8 cellular contexts compared by ENCODE assay signal in the genomic region with DNA sequence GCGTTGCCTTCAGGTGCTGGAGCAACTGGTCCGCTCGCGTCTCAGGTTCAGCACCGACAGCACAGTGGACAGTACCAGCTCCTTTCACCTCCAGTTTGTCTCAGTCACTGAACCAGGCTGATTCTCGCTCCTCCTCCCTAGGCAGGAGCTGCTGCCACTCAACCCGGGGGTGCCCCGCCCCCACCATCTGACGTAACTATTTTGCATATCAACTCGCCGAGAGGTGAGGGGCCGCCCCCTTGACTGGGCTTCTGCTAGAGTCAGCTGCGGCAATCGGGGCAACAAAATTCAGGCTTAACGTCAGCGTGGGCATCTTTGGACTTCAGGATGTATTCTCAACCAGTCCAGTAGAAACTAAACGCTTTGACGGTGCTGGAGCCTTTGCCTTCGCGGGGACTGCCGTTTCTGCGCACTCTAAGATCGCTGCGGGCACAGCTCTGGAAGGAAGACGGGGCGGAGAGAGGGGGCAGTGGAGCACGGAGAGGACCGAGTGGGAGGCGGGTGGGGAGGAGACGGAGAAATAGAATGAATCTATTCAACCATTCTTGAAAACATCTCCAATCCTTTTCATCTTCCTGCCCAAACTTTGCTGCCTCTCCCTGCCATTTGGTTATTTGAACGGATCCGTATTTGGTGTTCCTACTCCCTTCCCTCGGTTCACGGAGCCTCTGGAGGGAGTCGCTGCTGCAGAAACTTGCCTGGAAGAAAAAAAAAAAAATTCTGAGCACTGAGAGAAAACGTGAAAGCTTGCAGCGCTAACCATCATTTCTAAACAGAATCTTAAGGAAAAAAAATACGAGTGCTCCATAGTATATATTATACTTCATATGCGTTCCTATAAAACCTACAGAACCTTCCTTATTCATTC. TPM values are rescaled to one million over a fixed set of nuclear protein-coding genes. Genes with fewer than 3 reads are reported as not detected.
DNase-seq lines count a peak whose midpoint lies in the region; ATAC-seq, FAIRE-seq and TF ChIP-seq lines count a peak whose summit lies in the region.

A gene (minus strand): TSS at position 109 of the 868 bp plus-strand sequence. CDS start 52,604 bp downstream, outside the sequence.

- no peak within 1 kb of the TSS for H2AFZ ChIP-seq in K562 (ENCODE audit: low read depth, low read length)

- no peak for TF ChIP-seq EP300 in K562 (IDR thresholded peaks at IDR 0.05; ENCODE audit: low read length)

- peak; percentile 96 for ATAC-seq in HG03342 (IDR thresholded peaks at IDR 0.05; ENCODE audit: unreplicated experiment)
- no peak for ATAC-seq in K562
- ATAC-seq in gastrocnemius medialis: no peak

- CTCF ChIA-PET in K562 (lab: Yijun Ruan, JAX; ENCODE audit: low intra/inter-chr PET ratio): no interaction called here

- WGBS in K562 (ENCODE audit: insufficient coverage, low coverage, missing lambda C conversion rate): 0% methylated on average over 3 of the region's 39 CpGs

- POLR2A ChIA-PET in K562 (lab: Yijun Ruan, JAX): no interaction called here

- H3K4me1 ChIP-seq in K562 (replicated peaks in 1 of 2; ENCODE audit: control insufficient read depth in 2 of 2, insufficient read depth in 2 of 2, low read length in 2 of 2): no peaks in the 10 kb centered on the region
- peaks cover 4% of the 10 kb centered on the region for H3K4me1 ChIP-seq in iPS-18a (ENCODE audit: control insufficient read depth, low read depth, low read length)
- no peaks in the 10 kb centered on the region for H3K4me1 ChIP-seq in gastrocnemius medialis

- H3K79me2 ChIP-seq in K562 (ENCODE audit: control insufficient read depth, insufficient read depth, low read length): no peaks in the 10 kb centered on the region

- in situ Hi-C loops in K562 (cut with MboI): no loop called here
- in situ Hi-C loops in gastrocnemius medialis (cut with MboI; ENCODE audit: low sequenced_read_pairs in 4 of 4): no loop called here

- H3K4me2 ChIP-seq in K562 (ENCODE audit: insufficient read depth, low read length): no peak within 1 kb of the TSS

- H3K36me3 ChIP-seq in K562 (ENCODE audit: control insufficient read depth, insufficient read depth, low read length) (no peaks in the 10 kb centered on the region), iPS-18a (ENCODE audit: control insufficient read depth, low read depth, low read length) (no peaks in the 10 kb centered on the region), gastrocnemius medialis (no peaks in the 10 kb centered on the region)

- TF ChIP-seq CTCF in K562 (IDR thresholded peaks at IDR 0.05 in 2 of 3, conservative IDR thresholded peaks at IDR 0.05 in 1 of 3; ENCODE audit: insufficient read depth in 2 of 3, low read depth in 1 of 3, low read length in 3 of 3): no peak
- TF ChIP-seq CTCF in gastrocnemius medialis (IDR thresholded peaks at IDR 0.05 in 4 of 5, conservative IDR thresholded peaks at IDR 0.05 in 1 of 5): no peak

- no TSS peak for BruUV-seq in K562 (replicated peaks; lab: Mats Ljungman, UMichigan)

- no peaks in the 10 kb centered on the region for H4K20me1 ChIP-seq in K562 (replicated peaks; ENCODE audit: control insufficient read depth, insufficient read depth, low read length)

- no peaks in the 10 kb centered on the region for H3K9me1 ChIP-seq in K562 (ENCODE audit: control insufficient read depth, insufficient read depth, low read length)

- H3K27me3 ChIP-seq in K562 (ENCODE audit: control insufficient read depth in 2 of 2, insufficient read depth in 2 of 2, low read length in 2 of 2) (no peaks in the 10 kb centered on the region), iPS-18a (ENCODE audit: control insufficient read depth, insufficient read depth, low read length) (no peaks in the 10 kb centered on the region), gastrocnemius medialis (peaks cover 0 to 14% (median 4%) of the 10 kb centered on the region in 3 donors)

- H3K9ac ChIP-seq in K562 (ENCODE audit: insufficient read depth in 1 of 2, low read depth in 2 of 2, low read length in 2 of 2): no peak within 1 kb of the TSS
- H3K9ac ChIP-seq in iPS-18a (ENCODE audit: low read length): peak within 1 kb of the TSS; percentile 59

- no peak for FAIRE-seq in K562 (lab: Jason Lieb, UNC)

- no peak within 1 kb of the TSS for H3K27ac ChIP-seq in K562 (ENCODE audit: extremely low read depth, low read depth, low read length)
- no peak within 1 kb of the TSS for H3K27ac ChIP-seq in iPS-18a (ENCODE audit: low read length)
- no peak within 1 kb of the TSS for H3K27ac ChIP-seq in gastrocnemius medialis

- TF ChIP-seq POLR2A in K562 (conservative IDR thresholded peaks at IDR 0.05): no peak
- no peak for TF ChIP-seq POLR2A in gastrocnemius medialis (IDR thresholded peaks at IDR 0.05)

- DNase-seq in CD1c-positive myeloid dendritic cell (ENCODE audit: extremely low spot score): peak; percentile 31
- peak; percentile 1 for DNase-seq in GM19240 (ENCODE audit: insufficient read length, low spot score)
- peak; percentile 15 for DNase-seq in RPMI8226
- DNase-seq in K562 (ENCODE audit: extremely low read depth in 1 of 4, low spot score in 3 of 4): peak in 3 of 4 experiments; percentile 0 to 16 (median 1)
- peak in 1 of 2 donors; percentile 10 for DNase-seq in gastrocnemius medialis
- no peak for DNase-seq in KG1 (lab: John Stamatoyannopoulos, UW)

- intact Hi-C loops in K562 (cut with micrococcal nuclease) (no loop called here), gastrocnemius medialis (cut with DNase I; ENCODE audit: low total_unique reads) (no loop called here)

- H3K4me3 ChIP-seq in K562 (no peak within 1 kb of the TSS), iPS-18a (ENCODE audit: low read length) (peak within 1 kb of the TSS; percentile 89), gastrocnemius medialis (peak within 1 kb of the TSS in 3 of 4 donors; percentile 19 to 31 (median 29))

- H3K9me3 ChIP-seq in K562 (replicated peaks; ENCODE audit: control insufficient read depth, insufficient read depth, low read depth, low read length): no peaks in the 10 kb centered on the region
- H3K9me3 ChIP-seq in iPS-18a (ENCODE audit: control insufficient read depth, low read depth, low read length): no peaks in the 10 kb centered on the region
- H3K9me3 ChIP-seq in gastrocnemius medialis: no peaks in the 10 kb centered on the region

- no peak for TF ChIP-seq RAD21 in K562 (CRISPR knock-in tag; conservative IDR thresholded peaks at IDR 0.05 in 1 of 2, IDR thresholded peaks at IDR 0.05 in 1 of 2)

TF ChIP-seq in K562, 482 proteins besides CTCF, POLR2A, EP300 and RAD21:
- no peak for TF ChIP-seq HNRNPH1 (optimal IDR thresholded peaks at IDR 0.05; ENCODE audit: low read depth, low read length)
- TF ChIP-seq, protein P1, sequence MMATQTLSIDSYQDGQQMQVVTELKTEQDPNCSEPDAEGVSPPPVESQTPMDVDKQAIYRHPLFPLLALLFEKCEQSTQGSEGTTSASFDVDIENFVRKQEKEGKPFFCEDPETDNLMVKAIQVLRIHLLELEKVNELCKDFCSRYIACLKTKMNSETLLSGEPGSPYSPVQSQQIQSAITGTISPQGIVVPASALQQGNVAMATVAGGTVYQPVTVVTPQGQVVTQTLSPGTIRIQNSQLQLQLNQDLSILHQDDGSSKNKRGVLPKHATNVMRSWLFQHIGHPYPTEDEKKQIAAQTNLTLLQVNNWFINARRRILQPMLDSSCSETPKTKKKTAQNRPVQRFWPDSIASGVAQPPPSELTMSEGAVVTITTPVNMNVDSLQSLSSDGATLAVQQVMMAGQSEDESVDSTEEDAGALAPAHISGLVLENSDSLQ (IDR thresholded peaks at IDR 0.05): 0 out of 2 replicates have a peak, but pooled peaks have one; percentile 42
- TF ChIP-seq CTBP1 (IDR thresholded peaks at IDR 0.05; ENCODE audit: borderline replicate concordance): no peak
- TF ChIP-seq, protein P2, sequence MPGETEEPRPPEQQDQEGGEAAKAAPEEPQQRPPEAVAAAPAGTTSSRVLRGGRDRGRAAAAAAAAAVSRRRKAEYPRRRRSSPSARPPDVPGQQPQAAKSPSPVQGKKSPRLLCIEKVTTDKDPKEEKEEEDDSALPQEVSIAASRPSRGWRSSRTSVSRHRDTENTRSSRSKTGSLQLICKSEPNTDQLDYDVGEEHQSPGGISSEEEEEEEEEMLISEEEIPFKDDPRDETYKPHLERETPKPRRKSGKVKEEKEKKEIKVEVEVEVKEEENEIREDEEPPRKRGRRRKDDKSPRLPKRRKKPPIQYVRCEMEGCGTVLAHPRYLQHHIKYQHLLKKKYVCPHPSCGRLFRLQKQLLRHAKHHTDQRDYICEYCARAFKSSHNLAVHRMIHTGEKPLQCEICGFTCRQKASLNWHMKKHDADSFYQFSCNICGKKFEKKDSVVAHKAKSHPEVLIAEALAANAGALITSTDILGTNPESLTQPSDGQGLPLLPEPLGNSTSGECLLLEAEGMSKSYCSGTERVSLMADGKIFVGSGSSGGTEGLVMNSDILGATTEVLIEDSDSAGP (CRISPR knock-in tag; IDR thresholded peaks at IDR 0.05): no peak
TF ChIP-seq in K562: peak in this region for 1.

RNA-seq across cellular contexts. Expression of the gene that starts here (rescaled TPM):
- 0.42 and 0.58 TPM in 2 replicates for total RNA-seq in K562 (2011; cell fraction: chromatin; rRNA removed; ENCODE audit: low replicate concordance)
- 0.13 and 0.17 TPM in 2 replicates for total RNA-seq in K562 (2011; cell fraction: nucleolus; rRNA removed)
- total RNA-seq in K562 (2011; cell fraction: nucleoplasm; rRNA removed): 0.15 and 0.73 TPM in 2 replicates
- total RNA-seq in K562 (2014; rRNA removed): 0.09 and 0.20 TPM in 2 replicates
- 0.69 and 0.83 TPM in 2 replicates for total RNA-seq in K562 (2014; rRNA removed; fragmentation: Illumina TruSeq; extraction: Trizol)
- 0.38 and 0.87 TPM in 2 replicates for total RNA-seq in K562 (2015; rRNA removed; fragmentation: Illumina TruSeq; extraction: Trizol)
- 0.36 and 0.60 TPM in 2 replicates for total RNA-seq in K562 (2021)
- 0.32 and 3.1 TPM in 2 replicates for polyA plus RNA-seq in K562 (2011; rRNA removed)
- 0.16 and 0.82 TPM in 2 replicates for polyA plus RNA-seq in K562 (2011; cell fraction: cytosol; rRNA removed)
- 0.10 and 0.53 TPM in 2 replicates for polyA plus RNA-seq in K562 (2011; cell fraction: nucleus; rRNA removed)
- 0.21 and 0.36 TPM in 2 replicates for polyA plus RNA-seq in K562 (2012)
- 0.40 and 0.60 TPM in 2 replicates for polyA plus RNA-seq in K562 (2014; fragmentation: Illumina TruSeq; extraction: Trizol)
- under 1 TPM in 1 of 2 experiments, not detected in 1; 0.24 TPM for polyA plus RNA-seq in K562 (2014; fragmentation: Nextera tagmentation; extraction: Ambion mirVana)
- 0.12 and 0.20 TPM in 2 replicates for polyA plus RNA-seq in K562 (2014; rRNA removed)
- 1.4 and 4.2 TPM in 2 replicates for polyA minus RNA-seq in K562 (2011; rRNA and poly(A)+ RNA removed)
- polyA minus RNA-seq in K562 (2011; cell fraction: cytosol; rRNA and poly(A)+ RNA removed): 2.7 TPM in 1 of 2 replicates, not detected in the other
- polyA minus RNA-seq in K562 (2011; cell fraction: nucleus; rRNA and poly(A)+ RNA removed): 1.7 and 4.6 TPM in 2 replicates
- not detected for total RNA-seq in gastrocnemius medialis
